12 cellular contexts compared by ENCODE assay signal in genomic region chr20:48822178-48822577, GRCh38. TPM values are rescaled to one million over a fixed set of nuclear protein-coding genes. Genes with fewer than 3 reads are reported as not detected.
DNase-seq lines count a peak whose midpoint lies in the region; ATAC-seq and TF ChIP-seq lines count a peak whose summit lies in the region.
"Had no signal": no experiment of that assay in that cellular context is flagged by ENCODE, and none has a peak within 500 bp of the region (broad histone marks: within the 10 kb centered on the region; RNA-seq: fewer than 3 reads in every experiment).

No MANE protein-coding gene starts in this region.

- no peaks in the 10 kb centered on the region for H3K36me3 ChIP-seq in H7 (replicated peaks; ENCODE audit: control insufficient read depth, insufficient read depth, low read length)
- no peaks in the 10 kb centered on the region for H3K36me3 ChIP-seq in naive thymus-derived CD4-positive, alpha-beta T cell (ENCODE audit: control insufficient read depth in 2 of 3, insufficient read depth in 3 of 3, low read length in 3 of 3)
- H3K36me3 ChIP-seq in sigmoid colon: no peaks in the 10 kb centered on the region
- H3K36me3 ChIP-seq: neural progenitor cell, right atrium auricular region had no signal

- H3K4me1 Mint-ChIP-seq in CD14-positive monocyte: peaks cover 87% of the 10 kb centered on the region
- no peaks in the 10 kb centered on the region for H3K4me1 Mint-ChIP-seq in activated CD8-positive, alpha-beta T cell treated with anti-CD3 and anti-CD28 coated beads, Interleukin-2, amount 10 ng/mL, durations not matched to agents 7 days and 5 days (ENCODE audit: low read depth)
- peaks cover 56 to 88% (median 85%) of the 10 kb centered on the region in 7 donors for H3K4me1 Mint-ChIP-seq in naive thymus-derived CD4-positive, alpha-beta T cell

- CTCF ChIA-PET in activated CD8-positive, alpha-beta T cell treated with anti-CD3 and anti-CD28 coated beads, Interleukin-2, amount 10 ng/mL, durations not matched to agents 7 days and 5 days (lab: Charles Lee): no interaction called here
- CTCF ChIA-PET in naive thymus-derived CD4-positive, alpha-beta T cell (lab: Charles Lee): interaction anchor here (1.0 kb wide), 1 partner anchor 70 kb away, joined by 4 read pairs; no protein-coding TSS in a partner anchor

- H3K27me3 Mint-ChIP-seq in CD14-positive monocyte (ENCODE audit: low read depth in 3 of 3): no peaks in the 10 kb centered on the region
- no peaks in the 10 kb centered on the region for H3K27me3 Mint-ChIP-seq in activated CD8-positive, alpha-beta T cell treated with anti-CD3 and anti-CD28 coated beads, Interleukin-2, amount 10 ng/mL, durations not matched to agents 7 days and 5 days (ENCODE audit: low read depth)
- peaks cover 0 to 10% (median 0%) of the 10 kb centered on the region in 5 donors for H3K27me3 Mint-ChIP-seq in naive thymus-derived CD4-positive, alpha-beta T cell

- intact Hi-C loops in CD14-positive monocyte (cut with micrococcal nuclease) (loop anchor here (2.0 to 10.0 kb wide), 5 partner anchors 35 to 167 kb away; no protein-coding TSS in a partner anchor), sigmoid colon (cut with DNase I) (loop anchor here (10.0 kb wide), 2 partner anchors 83 to 97 kb away; no protein-coding TSS in a partner anchor)
- intact Hi-C loops in naive thymus-derived CD4-positive, alpha-beta T cell (cut with micrococcal nuclease): loop anchor here in 1 of 2 donors (2.0 to 5.0 kb wide), 2 partner anchors 40 to 61 kb away; no protein-coding TSS in a partner anchor

- H3K9me3 ChIP-seq in naive thymus-derived CD4-positive, alpha-beta T cell (ENCODE audit: control insufficient read depth in 2 of 3, low read length in 3 of 3): no peaks in the 10 kb centered on the region
- no peaks in the 10 kb centered on the region for H3K9me3 ChIP-seq in sigmoid colon
- H3K9me3 ChIP-seq: right atrium auricular region had no signal

- H3K27ac ChIP-seq in naive thymus-derived CD4-positive, alpha-beta T cell (ENCODE audit: low read depth, low read length): peak overlapping the region; percentile 45
- H3K27ac ChIP-seq in sigmoid colon: no peak overlapping the region
- H3K27ac ChIP-seq: neural progenitor cell, right atrium auricular region had no signal

- H3K4me3 Mint-ChIP-seq in CD14-positive monocyte: peak overlapping the region in 1 of 2 donors; percentile 26
- peak overlapping the region; percentile 91 for H3K4me3 Mint-ChIP-seq in activated CD8-positive, alpha-beta T cell treated with anti-CD3 and anti-CD28 coated beads, Interleukin-2, amount 10 ng/mL, durations not matched to agents 7 days and 5 days
- H3K4me3 Mint-ChIP-seq in naive thymus-derived CD4-positive, alpha-beta T cell: peak overlapping the region in 9 of 10 donors; percentile 3 to 96 (median 57)
- H3K4me3 Mint-ChIP-seq: neural progenitor cell had no signal

- ATAC-seq in activated CD8-positive, alpha-beta T cell treated with anti-CD3 and anti-CD28 coated beads, Interleukin-2, amount 10 ng/mL, durations not matched to agents 7 days and 5 days: no peak
- ATAC-seq in naive thymus-derived CD4-positive, alpha-beta T cell: no peak
- no peak for ATAC-seq in HG03571 (IDR thresholded peaks at IDR 0.05; ENCODE audit: unreplicated experiment)

- H3K27me3 ChIP-seq in H7 (ENCODE audit: control insufficient read depth, insufficient read depth, low read length) (peaks cover 20% of the 10 kb centered on the region), sigmoid colon (peaks cover 0 to 22% (median 13%) of the 10 kb centered on the region in 3 donors)
- no peaks in the 10 kb centered on the region for H3K27me3 ChIP-seq in naive thymus-derived CD4-positive, alpha-beta T cell (ENCODE audit: control insufficient read depth in 2 of 2, insufficient read depth in 2 of 2, low read length in 2 of 2)
- H3K27me3 ChIP-seq: right atrium auricular region had no signal

- no peak overlapping the region for H3K4me3 ChIP-seq in H7 (ENCODE audit: insufficient read depth, low read depth, low read length)
- peak overlapping the region; percentile 19 for H3K4me3 ChIP-seq in naive thymus-derived CD4-positive, alpha-beta T cell (ENCODE audit: low read length)
- no peak overlapping the region for H3K4me3 ChIP-seq in sigmoid colon
- H3K4me3 ChIP-seq: lung, neural progenitor cell, right atrium auricular region had no signal

- TF ChIP-seq CTCF in CD14-positive monocyte (IDR thresholded peaks at IDR 0.05): no peak
- TF ChIP-seq CTCF in sigmoid colon (IDR thresholded peaks at IDR 0.05): no peak

- DNase-seq in CD14-positive monocyte (ENCODE audit: low spot score) (no peak), H7 (peak; percentile 5), sigmoid colon (no peak), NCI-H2081 treated with DMSO at 0.1 percent for 48 hours (lab: John Stamatoyannopoulos, UW) (no peak)
- no peak for DNase-seq in activated CD8-positive, alpha-beta T cell treated with anti-CD3 and anti-CD28 coated beads, Interleukin-2, amount 10 ng/mL, durations not matched to agents 7 days and 5 days
- peak in 1 of 9 donors; percentile 3 for DNase-seq in naive thymus-derived CD4-positive, alpha-beta T cell
- DNase-seq: activated CD8-positive, alpha-beta memory T cell treated with anti-CD3 and anti-CD28 coated beads for 24 hours; SHP77 had no signal

- TF ChIP-seq POLR2A in sigmoid colon (IDR thresholded peaks at IDR 0.05): no peak

- H3K27ac Mint-ChIP-seq in CD14-positive monocyte: peak overlapping the region; percentile 78 to 98 (median 86)
- H3K27ac Mint-ChIP-seq in activated CD8-positive, alpha-beta T cell treated with anti-CD3 and anti-CD28 coated beads, Interleukin-2, amount 10 ng/mL, durations not matched to agents 7 days and 5 days: peak overlapping the region; percentile 92
- peak overlapping the region; percentile 18 to 92 (median 77) for H3K27ac Mint-ChIP-seq in naive thymus-derived CD4-positive, alpha-beta T cell
- H3K27ac Mint-ChIP-seq: neural progenitor cell had no signal

- 79 to 81% methylated on average over 2 of the region's 2 CpGs for WGBS in sigmoid colon, 2 donors

- peaks cover 0 to 2% (median 0%) of the 10 kb centered on the region in 7 donors for H3K9me3 Mint-ChIP-seq in CD14-positive monocyte
- H3K9me3 Mint-ChIP-seq in activated CD8-positive, alpha-beta T cell treated with anti-CD3 and anti-CD28 coated beads, Interleukin-2, amount 10 ng/mL, durations not matched to agents 7 days and 5 days (ENCODE audit: insufficient read depth): no peaks in the 10 kb centered on the region
- H3K9me3 Mint-ChIP-seq in naive thymus-derived CD4-positive, alpha-beta T cell: no peaks in the 10 kb centered on the region
- H3K9me3 Mint-ChIP-seq: neural progenitor cell had no signal

- H3K36me3 Mint-ChIP-seq in CD14-positive monocyte: peaks cover 49 to 60% of the 10 kb centered on the region in 2 donors
- peaks cover 92% of the 10 kb centered on the region for H3K36me3 Mint-ChIP-seq in activated CD8-positive, alpha-beta T cell treated with anti-CD3 and anti-CD28 coated beads, Interleukin-2, amount 10 ng/mL, durations not matched to agents 7 days and 5 days (ENCODE audit: low read depth)
- H3K36me3 Mint-ChIP-seq in naive thymus-derived CD4-positive, alpha-beta T cell: peaks cover 0 to 44% (median 0%) of the 10 kb centered on the region in 5 donors

- POLR2A ChIA-PET in activated CD8-positive, alpha-beta T cell treated with anti-CD3 and anti-CD28 coated beads, Interleukin-2, amount 10 ng/mL, durations not matched to agents 7 days and 5 days (lab: Charles Lee): interaction anchor here (1.6 kb wide), 1 partner anchor 62 kb away, joined by 4 read pairs; no protein-coding TSS in a partner anchor
- POLR2A ChIA-PET in naive thymus-derived CD4-positive, alpha-beta T cell (lab: Charles Lee): interaction anchor here (0.6 kb wide), 1 partner anchor 72 kb away, joined by 4 read pairs; no protein-coding TSS in a partner anchor

- TF ChIP-seq EP300 in sigmoid colon (IDR thresholded peaks at IDR 0.05): no peak

- peaks cover 79 to 81% of the 10 kb centered on the region in 2 donors for H3K4me1 ChIP-seq in naive thymus-derived CD4-positive, alpha-beta T cell (ENCODE audit: control insufficient read depth in 2 of 2, insufficient read depth in 2 of 2, low read length in 2 of 2)
- H3K4me1 ChIP-seq in sigmoid colon: peaks cover 0 to 2% (median 1%) of the 10 kb centered on the region in 4 donors

RNA-seq across cellular contexts. Expression of gene PREX1, which starts 5.6 kb away (rescaled TPM):
- polyA plus RNA-seq in CD14-positive monocyte (10 to 100 TPM; 24.3 to 27.5 TPM), sigmoid colon (10 to 100 TPM in 1 of 3 donors, 1 to 10 TPM in 2; 5.4 to 22.9 (median 6.7) TPM)
- 36.0 and 37.6 TPM in 2 replicates for total RNA-seq in H7 (2014; rRNA removed; shearing (Covaris generic))
- 100 to 1,000 TPM; 146 to 152 TPM for total RNA-seq in activated CD8-positive, alpha-beta T cell treated with anti-CD3 and anti-CD28 coated beads, Interleukin-2, amount 10 ng/mL, durations not matched to agents 7 days and 5 days
- 100 to 1,000 TPM in 2 of 5 experiments, 10 to 100 TPM in 3; 42.0 to 143 (median 53.8) TPM for total RNA-seq in naive thymus-derived CD4-positive, alpha-beta T cell
- polyA plus RNA-seq in naive thymus-derived CD4-positive, alpha-beta T cell: 1 to 10 TPM; 2.9 to 6.2 TPM
- 10 to 100 TPM; 12.8 to 21.0 (median 17.3) TPM for total RNA-seq in sigmoid colon
